In the genomic region with DNA sequence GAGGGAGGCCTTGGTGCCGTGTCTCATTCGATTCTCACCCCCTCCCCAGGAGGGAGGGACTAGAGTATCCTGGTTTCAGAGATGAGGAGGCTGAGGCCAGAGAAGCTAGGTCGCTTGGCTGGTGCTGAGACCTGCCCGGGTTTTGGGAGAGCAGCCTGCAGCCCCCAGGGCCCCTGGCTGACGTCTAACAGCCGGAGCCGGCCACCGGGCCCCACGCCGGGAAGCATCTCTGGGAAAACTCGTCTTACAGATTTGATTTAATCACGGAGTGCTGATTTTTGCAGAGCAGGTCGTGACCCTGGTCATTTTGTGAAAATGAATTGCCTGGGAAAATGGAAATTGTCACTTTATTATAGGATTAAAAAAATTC, we compare ENCODE assay signal across 16 cellular contexts.
DNase-seq lines count a peak whose midpoint lies in the region; ATAC-seq and TF ChIP-seq lines count a peak whose summit lies in the region.
"Had no signal": no experiment of that assay in that cellular context is flagged by ENCODE, and none has a peak within 500 bp of the region (broad histone marks: within the 10 kb centered on the region; RNA-seq: fewer than 3 reads in every experiment).

No MANE protein-coding gene starts in this region.

- H3K9me3 ChIP-seq in RWPE2 (ENCODE audit: severe bottlenecking) (no peaks in the 10 kb centered on the region), lower lobe of right lung (no peaks in the 10 kb centered on the region), aorta (ENCODE audit: control insufficient read depth, low read length) (peaks cover 15% of the 10 kb centered on the region)
- no peaks in the 10 kb centered on the region for H3K9me3 ChIP-seq in CD4-positive, alpha-beta memory T cell (ENCODE audit: control insufficient read depth in 1 of 2, low read length in 2 of 2)
- H3K9me3 ChIP-seq: Caco-2 had no signal

- POLR2A ChIA-PET in CD4-positive, alpha-beta memory T cell (lab: Charles Lee; ENCODE audit: partially characterized antibody) = no interaction called here

- H3K9me3 Mint-ChIP-seq in CD4-positive, alpha-beta memory T cell = peaks cover 0 to 11% (median 6%) of the 10 kb centered on the region in 8 donors

- ATAC-seq in left ventricle myocardium superior (no peak), RWPE2 (ENCODE audit: low read depth) (no peak), lower lobe of right lung (no peak), aorta (ENCODE audit: low FRiP score) (no peak)
- ATAC-seq: A549 had no signal

- CTCF ChIA-PET in CD4-positive, alpha-beta memory T cell (lab: Charles Lee; ENCODE audit: partially characterized antibody) = no interaction called here

- peak; percentile 10 for DNase-seq in left ventricle myocardium superior
- DNase-seq in cardiac septum (ENCODE audit: low spot score) = no peak
- peak; percentile 43 for DNase-seq in RWPE2 (ENCODE audit: low spot score)
- peak; percentile 41 for DNase-seq in lower lobe of right lung
- DNase-seq in aorta = peak; percentile 23 to 47
- DNase-seq in CD4-positive, alpha-beta memory T cell = no peak
- DNase-seq in middle frontal gyrus (ENCODE audit: extremely low spot score, low spot score) = no peak
- DNase-seq: DMS53, GF-D8, GOT3, HCEC 1CT, HFFc6 had no signal

- H3K36me3 Mint-ChIP-seq in CD4-positive, alpha-beta memory T cell = no peaks in the 10 kb centered on the region
- H3K36me3 Mint-ChIP-seq: CD14-positive monocyte; CD8-positive, alpha-beta memory T cell had no signal

- no peaks in the 10 kb centered on the region for H3K4me1 Mint-ChIP-seq in CD4-positive, alpha-beta memory T cell
- H3K4me1 Mint-ChIP-seq: CD14-positive monocyte; CD8-positive, alpha-beta memory T cell had no signal

- TF ChIP-seq CTCF in RWPE2 (IDR thresholded peaks at IDR 0.05; ENCODE audit: poor library complexity, severe bottlenecking) = no peak
- TF ChIP-seq CTCF in lower lobe of right lung (IDR thresholded peaks at IDR 0.05) = no peak

- intact Hi-C loops in left ventricle myocardium superior (cut with micrococcal nuclease) = no loop called here
- intact Hi-C loops in cardiac septum (cut with DNase I) = no loop called here
- intact Hi-C loops in lower lobe of right lung (cut with DNase I) = no loop called here
- intact Hi-C loops in aorta (cut with DNase I) = no loop called here
- intact Hi-C loops in CD4-positive, alpha-beta memory T cell (cut with micrococcal nuclease) = no loop called here

- H3K36me3 ChIP-seq in RWPE2 (ENCODE audit: low read depth) (no peaks in the 10 kb centered on the region), lower lobe of right lung (no peaks in the 10 kb centered on the region), aorta (ENCODE audit: control insufficient read depth in 1 of 2, insufficient read depth in 2 of 2, low read length in 1 of 2) (no peaks in the 10 kb centered on the region)
- H3K36me3 ChIP-seq in CD4-positive, alpha-beta memory T cell (ENCODE audit: insufficient read depth, low read length) = no peaks in the 10 kb centered on the region

- WGBS in aorta, 2 donors = 25 to 34% methylated on average over 13 of the region's 13 CpGs

- H3K4me3 Mint-ChIP-seq in CD4-positive, alpha-beta memory T cell = no peak overlapping the region
- H3K4me3 Mint-ChIP-seq: CD14-positive monocyte; CD8-positive, alpha-beta memory T cell; HFFc6 had no signal

- H3K27me3 Mint-ChIP-seq in CD4-positive, alpha-beta memory T cell = peaks cover 6 to 10% of the 10 kb centered on the region in 2 donors

- H3K27me3 ChIP-seq in RWPE2 (ENCODE audit: insufficient read depth, poor library complexity, severe bottlenecking) (no peaks in the 10 kb centered on the region), lower lobe of right lung (ENCODE audit: low read depth) (peaks cover 14% of the 10 kb centered on the region), aorta (ENCODE audit: control insufficient read depth in 1 of 2, insufficient read depth in 2 of 2, low read length in 1 of 2) (peaks cover 0 to 2% of the 10 kb centered on the region in 2 donors)
- H3K27me3 ChIP-seq in CD4-positive, alpha-beta memory T cell (ENCODE audit: insufficient read depth, low read length) = no peaks in the 10 kb centered on the region

- H3K4me3 ChIP-seq in RWPE2 (ENCODE audit: severe bottlenecking) = no peak overlapping the region
- H3K4me3 ChIP-seq in lower lobe of right lung = no peak overlapping the region
- no peak overlapping the region for H3K4me3 ChIP-seq in aorta (ENCODE audit: low read length in 2 of 2)
- no peak overlapping the region for H3K4me3 ChIP-seq in CD4-positive, alpha-beta memory T cell (ENCODE audit: low read length in 2 of 2)
- H3K4me3 ChIP-seq: A549 had no signal

- H3K27ac ChIP-seq in RWPE2 (ENCODE audit: poor library complexity, severe bottlenecking) = no peak overlapping the region
- no peak overlapping the region for H3K27ac ChIP-seq in lower lobe of right lung
- H3K27ac ChIP-seq in aorta (ENCODE audit: low read depth in 1 of 2, low read length in 2 of 2) = no peak overlapping the region
- H3K27ac ChIP-seq in CD4-positive, alpha-beta memory T cell (ENCODE audit: low read depth, low read length) = no peak overlapping the region
- H3K27ac ChIP-seq: A549 had no signal

- no peaks in the 10 kb centered on the region for H3K4me1 ChIP-seq in RWPE2 (ENCODE audit: insufficient read depth, poor library complexity, severe bottlenecking)
- H3K4me1 ChIP-seq in lower lobe of right lung = no peaks in the 10 kb centered on the region
- H3K4me1 ChIP-seq in aorta (ENCODE audit: control insufficient read depth in 1 of 2, insufficient read depth in 2 of 2, low read length in 2 of 2) = no peaks in the 10 kb centered on the region
- H3K4me1 ChIP-seq in CD4-positive, alpha-beta memory T cell (ENCODE audit: insufficient read depth, low read length) = no peaks in the 10 kb centered on the region
- H3K4me1 ChIP-seq: A549, Caco-2 had no signal

- H3K27ac Mint-ChIP-seq in CD4-positive, alpha-beta memory T cell = no peak overlapping the region
- H3K27ac Mint-ChIP-seq: CD14-positive monocyte, HFFc6 had no signal

Comparison
In these comparisons a context has a peak if more than half of its experiments do, and no peak if none do; other contexts are left out.
1. DNase-seq: peak in left ventricle myocardium superior (single experiment), RWPE2 (single experiment), lower lobe of right lung (single experiment) and aorta (2 of 2); none in cardiac septum (single experiment), CD4-positive, alpha-beta memory T cell (0 of 5) and middle frontal gyrus (single experiment).